In the genomic region with DNA sequence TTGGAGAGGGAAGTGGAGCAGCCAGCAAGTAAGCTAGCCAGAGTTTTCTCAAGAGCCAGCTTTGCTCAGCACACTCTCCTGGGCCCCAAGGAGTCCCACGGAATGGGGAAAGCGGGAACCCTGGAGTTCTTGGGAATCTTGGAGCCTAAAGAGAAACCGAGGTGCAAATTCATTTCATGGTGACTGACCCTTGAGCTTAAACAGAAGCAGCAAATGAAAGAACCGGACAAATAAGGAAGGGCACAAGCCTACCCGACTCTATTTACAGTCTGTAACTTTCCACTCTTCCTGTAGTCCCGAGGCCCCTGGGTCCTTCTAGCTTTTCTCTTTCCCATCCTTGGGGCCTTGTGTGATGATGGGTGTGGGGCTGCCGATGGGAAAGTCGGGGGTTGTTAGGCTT, we compare ENCODE assay signal across 18 cellular contexts. TPM values are rescaled to one million over a fixed set of nuclear protein-coding genes. Genes with fewer than 3 reads are reported as not detected.
DNase-seq lines count a peak whose midpoint lies in the region; ATAC-seq and TF ChIP-seq lines count a peak whose summit lies in the region.
"Had no signal": no experiment of that assay in that cellular context is flagged by ENCODE, and none has a peak within 500 bp of the region (broad histone marks: within the 10 kb centered on the region; RNA-seq: fewer than 3 reads in every experiment).

No MANE protein-coding gene starts in this region.

- no peak overlapping the region for H3K4me3 Mint-ChIP-seq in activated CD4-positive, alpha-beta T cell treated with anti-CD3 and anti-CD28 coated beads, Interleukin-2, amount 10 ng/mL, durations not matched to agents 24 days and 14 days
- H3K4me3 Mint-ChIP-seq in effector memory CD8-positive, alpha-beta T cell, result no peak overlapping the region
- H3K4me3 Mint-ChIP-seq in natural killer cell treated with Interleukin-12 subunit alpha and Interleukin-12 subunit beta and Interleukin-15 and Interleukin-18, amount 100 ng/mL, for 72 hours, result no peak overlapping the region

- H3K4me1 Mint-ChIP-seq in activated CD4-positive, alpha-beta T cell treated with anti-CD3 and anti-CD28 coated beads, Interleukin-2, amount 10 ng/mL, durations not matched to agents 24 days and 14 days, result peaks cover 12% of the 10 kb centered on the region
- peaks cover 3 to 17% of the 10 kb centered on the region in 2 donors for H3K4me1 Mint-ChIP-seq in effector memory CD8-positive, alpha-beta T cell (ENCODE audit: low read depth in 2 of 2)
- H3K4me1 Mint-ChIP-seq in natural killer cell treated with Interleukin-12 subunit alpha and Interleukin-12 subunit beta and Interleukin-15 and Interleukin-18, amount 100 ng/mL, for 72 hours (ENCODE audit: low read depth in 2 of 2), result peaks cover 47 to 54% of the 10 kb centered on the region in 2 donors

- H3K9me3 Mint-ChIP-seq in activated CD4-positive, alpha-beta T cell treated with anti-CD3 and anti-CD28 coated beads, Interleukin-2, amount 10 ng/mL, durations not matched to agents 24 days and 14 days, result no peaks in the 10 kb centered on the region
- no peaks in the 10 kb centered on the region for H3K9me3 Mint-ChIP-seq in effector memory CD8-positive, alpha-beta T cell
- no peaks in the 10 kb centered on the region for H3K9me3 Mint-ChIP-seq in natural killer cell treated with Interleukin-12 subunit alpha and Interleukin-12 subunit beta and Interleukin-15 and Interleukin-18, amount 100 ng/mL, for 72 hours

- H3K27me3 Mint-ChIP-seq in activated CD4-positive, alpha-beta T cell treated with anti-CD3 and anti-CD28 coated beads, Interleukin-2, amount 10 ng/mL, durations not matched to agents 24 days and 14 days, result no peaks in the 10 kb centered on the region
- no peaks in the 10 kb centered on the region for H3K27me3 Mint-ChIP-seq in effector memory CD8-positive, alpha-beta T cell
- H3K27me3 Mint-ChIP-seq in natural killer cell treated with Interleukin-12 subunit alpha and Interleukin-12 subunit beta and Interleukin-15 and Interleukin-18, amount 100 ng/mL, for 72 hours, result no peaks in the 10 kb centered on the region

- ATAC-seq in effector memory CD8-positive, alpha-beta T cell (replicated peaks), result no peak
- no peak for ATAC-seq in natural killer cell treated with Interleukin-12 subunit alpha and Interleukin-12 subunit beta and Interleukin-15 and Interleukin-18, amount 100 ng/mL, for 72 hours
- ATAC-seq in GM18867 (IDR thresholded peaks at IDR 0.05; ENCODE audit: unreplicated experiment), result no peak
- no peak for ATAC-seq in GM21737 (IDR thresholded peaks at IDR 0.05; ENCODE audit: unreplicated experiment)

- peak; percentile 45 for TF ChIP-seq POLR2A in GM19193 (IDR thresholded peaks at IDR 0.05; ENCODE audit: extremely low read depth, insufficient read depth, insufficient read length)

- intact Hi-C loops in activated CD4-positive, alpha-beta T cell treated with anti-CD3 and anti-CD28 coated beads, Interleukin-2, amount 10 ng/mL, durations not matched to agents 24 days and 14 days (cut with micrococcal nuclease), result no loop called here

- no peak for DNase-seq in activated CD4-positive, alpha-beta T cell treated with anti-CD3 and anti-CD28 coated beads, Interleukin-2, amount 10 ng/mL, durations not matched to agents 24 days and 14 days
- DNase-seq in activated CD4-positive, alpha-beta T cell treated with anti-CD3 and anti-CD28 coated beads, Interleukin-2, amount 50 U/mL, for 48 hours, result no peak
- DNase-seq in effector memory CD8-positive, alpha-beta T cell, result no peak
- DNase-seq in natural killer cell treated with Interleukin-12 subunit alpha and Interleukin-12 subunit beta and Interleukin-15 and Interleukin-18, amount 100 ng/mL, for 72 hours (ENCODE audit: low spot score), result no peak
- no peak for DNase-seq in stimulated activated naive CD4-positive, alpha-beta T cell treated with Interleukin-2 at 50 U/mL for 16 hours (lab: John Stamatoyannopoulos, UW)
- DNase-seq: 8988T; DMS 273 treated with DMSO at 0.1 percent for 48 hours; esophagus squamous epithelium; GF-D8; islet precursor cell; NCI-H187 treated with DMSO at 0.1 percent for 48 hours; NCI-H510A; stimulated activated CD4-positive, alpha-beta T cell treated with anti-CD3 and anti-CD28 coated beads, Interleukin-4, amount 100 ng/mL, for 4 hours; T-helper 1 cell; WERI-Rb-1 had no signal

- H3K27ac Mint-ChIP-seq in activated CD4-positive, alpha-beta T cell treated with anti-CD3 and anti-CD28 coated beads, Interleukin-2, amount 10 ng/mL, durations not matched to agents 24 days and 14 days, result peak overlapping the region; percentile 21
- H3K27ac Mint-ChIP-seq in effector memory CD8-positive, alpha-beta T cell, result peak overlapping the region; percentile 30 to 89
- H3K27ac Mint-ChIP-seq in natural killer cell treated with Interleukin-12 subunit alpha and Interleukin-12 subunit beta and Interleukin-15 and Interleukin-18, amount 100 ng/mL, for 72 hours, result peak overlapping the region; percentile 9 to 83

- H3K36me3 Mint-ChIP-seq in activated CD4-positive, alpha-beta T cell treated with anti-CD3 and anti-CD28 coated beads, Interleukin-2, amount 10 ng/mL, durations not matched to agents 24 days and 14 days (ENCODE audit: low read depth), result peaks cover 84% of the 10 kb centered on the region
- peaks cover 99% of the 10 kb centered on the region for H3K36me3 Mint-ChIP-seq in effector memory CD8-positive, alpha-beta T cell (ENCODE audit: insufficient read depth)
- H3K36me3 Mint-ChIP-seq in natural killer cell treated with Interleukin-12 subunit alpha and Interleukin-12 subunit beta and Interleukin-15 and Interleukin-18, amount 100 ng/mL, for 72 hours, result peaks cover 65% of the 10 kb centered on the region

RNA-seq across cellular contexts. Expression of a gene that starts 18.1 kb away (rescaled TPM):
- total RNA-seq in activated CD4-positive, alpha-beta T cell treated with anti-CD3 and anti-CD28 coated beads, Interleukin-2, amount 10 ng/mL, durations not matched to agents 24 days and 14 days, result 13.4 TPM in 2 replicates
- total RNA-seq in natural killer cell treated with Interleukin-12 subunit alpha and Interleukin-12 subunit beta and Interleukin-15 and Interleukin-18, amount 100 ng/mL, for 72 hours, result 10 to 100 TPM in 1 of 2 donors, 1 to 10 TPM in 1; 7.4 to 10.2 TPM

RNA-seq across cellular contexts. Expression of a gene that starts 29.3 kb away (rescaled TPM):
- 607 and 615 TPM in 2 replicates for total RNA-seq in activated CD4-positive, alpha-beta T cell treated with anti-CD3 and anti-CD28 coated beads, Interleukin-2, amount 10 ng/mL, durations not matched to agents 24 days and 14 days
- 1,000 to 10,000 TPM in 1 of 2 donors, 100 to 1,000 TPM in 1; 942 to 1,190 TPM for total RNA-seq in natural killer cell treated with Interleukin-12 subunit alpha and Interleukin-12 subunit beta and Interleukin-15 and Interleukin-18, amount 100 ng/mL, for 72 hours
